Comparison of ENCODE assay signal across 18 cellular contexts in the genomic region with DNA sequence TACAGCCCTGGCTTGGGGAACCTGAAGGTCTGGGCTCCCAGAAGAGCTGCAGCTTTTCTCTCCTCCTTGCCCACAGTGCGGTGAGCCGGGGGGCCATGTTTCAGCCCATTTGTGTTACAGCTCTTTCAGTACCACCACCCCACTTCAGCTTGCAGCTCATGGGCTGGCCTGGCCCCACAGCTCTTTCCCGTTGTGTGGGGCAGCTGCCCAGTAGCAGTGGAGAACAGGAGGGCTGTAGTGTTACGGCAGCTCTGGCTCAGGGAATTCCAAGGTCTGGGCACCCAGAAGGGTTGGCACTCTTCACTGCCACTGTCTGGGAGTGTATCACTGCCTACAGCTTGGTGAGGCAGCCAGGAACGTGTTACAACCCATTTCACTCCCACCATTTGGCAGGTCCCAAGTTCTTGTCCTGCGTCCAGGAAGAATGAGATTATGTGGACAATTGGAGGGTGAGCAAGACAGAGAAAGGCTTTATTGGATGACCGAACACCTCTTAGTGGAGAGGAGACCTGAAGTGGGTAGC.
DNase-seq lines count a peak whose midpoint lies in the region; ATAC-seq and TF ChIP-seq lines count a peak whose summit lies in the region.
"Had no signal": no experiment of that assay in that cellular context is flagged by ENCODE, and none has a peak within 500 bp of the region (broad histone marks: within the 10 kb centered on the region; RNA-seq: fewer than 3 reads in every experiment).

No MANE protein-coding gene starts in this region.

- H3K9me3 ChIP-seq in BLaER1 (peaks cover 20% of the 10 kb centered on the region), left ventricle myocardium inferior (replicated peaks) (no peaks in the 10 kb centered on the region), psoas muscle (no peaks in the 10 kb centered on the region), tibial nerve (no peaks in the 10 kb centered on the region)
- H3K9me3 ChIP-seq: MG63 had no signal

- no peaks in the 10 kb centered on the region for H4K20me1 ChIP-seq in BLaER1

- H3K27ac Mint-ChIP-seq in WTC11, result no peak overlapping the region

- H3K36me3 ChIP-seq in BLaER1 (peaks cover 52% of the 10 kb centered on the region), left ventricle myocardium inferior (no peaks in the 10 kb centered on the region), psoas muscle (ENCODE audit: insufficient read depth in 1 of 2, low read depth in 1 of 2) (no peaks in the 10 kb centered on the region), tibial nerve (peaks cover 0 to 19% (median 0%) of the 10 kb centered on the region in 3 donors)
- H3K36me3 ChIP-seq: MG63 had no signal

- no peaks in the 10 kb centered on the region for H3K27me3 ChIP-seq in BLaER1
- no peaks in the 10 kb centered on the region for H3K27me3 ChIP-seq in left ventricle myocardium inferior (ENCODE audit: low read depth)
- no peaks in the 10 kb centered on the region for H3K27me3 ChIP-seq in psoas muscle (ENCODE audit: insufficient read depth in 3 of 3, low read length in 2 of 3)
- no peaks in the 10 kb centered on the region for H3K27me3 ChIP-seq in tibial nerve
- H3K27me3 ChIP-seq: MG63 had no signal

- no peak overlapping the region for H3K4me3 Mint-ChIP-seq in WTC11

- POLR2A ChIA-PET in WTC11 (lab: Charles Lee), result no interaction called here

- CTCF ChIA-PET in WTC11 (lab: Charles Lee), result interaction anchor here (1.7 kb wide), 1 partner anchor 86 kb away, joined by 9 read pairs; no protein-coding TSS in a partner anchor

- ATAC-seq in psoas muscle (peak in 3 of 4 donors; percentile 9 to 25 (median 15)), WTC11 (no peak)

- TF ChIP-seq CTCF in VCaP (conservative IDR thresholded peaks at IDR 0.05), result no peak
- no peak for TF ChIP-seq CTCF in left ventricle myocardium inferior (IDR thresholded peaks at IDR 0.05; ENCODE audit: borderline replicate concordance)
- no peak for TF ChIP-seq CTCF in psoas muscle (IDR thresholded peaks at IDR 0.05)
- no peak for TF ChIP-seq CTCF in tibial nerve (IDR thresholded peaks at IDR 0.05)
- TF ChIP-seq CTCF in WTC11 (IDR thresholded peaks at IDR 0.05), result no peak

- 55 to 72% (median 60%) methylated on average over 6 to 7 of the region's 7 CpGs for WGBS in psoas muscle, 3 donors
- 86 to 96% methylated on average over 4 to 7 of the region's 7 CpGs for whole genome bisulfite sequencing in tibial nerve, 2 donors

- no peaks in the 10 kb centered on the region for H3K27me3 Mint-ChIP-seq in WTC11 (ENCODE audit: low read depth)

- peak overlapping the region; percentile 66; the same call in 1 of the 2 replicates for H3K4me2 ChIP-seq in BLaER1

- no peak for TF ChIP-seq EP300 in tibial nerve (IDR thresholded peaks at IDR 0.05)

- peaks cover 3% of the 10 kb centered on the region for H3K36me3 Mint-ChIP-seq in WTC11

- no peaks in the 10 kb centered on the region for H3K9me3 Mint-ChIP-seq in WTC11

- H3K27ac ChIP-seq in BLaER1, result no peak overlapping the region
- peak overlapping the region; percentile 47; the same call in 1 of the 2 replicates for H3K27ac ChIP-seq in VCaP
- peak overlapping the region; percentile 90 for H3K27ac ChIP-seq in left ventricle myocardium inferior (replicated peaks)
- peak overlapping the region; percentile 90 for H3K27ac ChIP-seq in psoas muscle
- H3K27ac ChIP-seq in tibial nerve, result no peak overlapping the region

- no peak overlapping the region for H3K9ac ChIP-seq in BLaER1

- intact Hi-C loops in left ventricle myocardium inferior (cut with micrococcal nuclease), result no loop called here
- intact Hi-C loops in psoas muscle (cut with DNase I), result loop anchor here in 1 of 2 donors (5.0 kb wide), 1 partner anchor 46 kb away; no protein-coding TSS in a partner anchor

- H3K4me3 ChIP-seq in BLaER1 (no peak overlapping the region), left ventricle myocardium inferior (no peak overlapping the region), psoas muscle (no peak overlapping the region), tibial nerve (no peak overlapping the region)
- H3K4me3 ChIP-seq: MG63 had no signal

- DNase-seq in left ventricle myocardium inferior (no peak), psoas muscle (no peak), tibial nerve (ENCODE audit: low spot score in 2 of 2) (no peak), ecto neural progenitor cell (ENCODE audit: low spot score) (no peak), WTC11 (ENCODE audit: low spot score) (no peak), NCI-H774 (lab: John Stamatoyannopoulos, UW) (no peak)
- DNase-seq: Calu3, DMS53, H7, IMR-90, Karpas-422, MG63, NCI-H1092, NCI-H146, NCI-H2081 treated with DMSO at 0.1 percent for 48 hours, NCI-H510A had no signal

- H3K4me1 Mint-ChIP-seq in WTC11, result peaks cover 12% of the 10 kb centered on the region

- H3K4me1 ChIP-seq in BLaER1 (peaks cover 27% of the 10 kb centered on the region), left ventricle myocardium inferior (peaks cover 71% of the 10 kb centered on the region), psoas muscle (peaks cover 57% of the 10 kb centered on the region), tibial nerve (peaks cover 0 to 29% (median 0%) of the 10 kb centered on the region in 4 donors)

- no peak for TF ChIP-seq POLR2A in tibial nerve (IDR thresholded peaks at IDR 0.05)

TF ChIP-seq in WTC11, 78 proteins besides CTCF, POLR2A, EP300 and RAD21:
- TF ChIP-seq RELA (CRISPR knock-in tag; IDR thresholded peaks at IDR 0.05; ENCODE audit: borderline replicate concordance), result no peak
- TF ChIP-seq CBFB (CRISPR knock-in tag; IDR thresholded peaks at IDR 0.05; ENCODE audit: low read depth), result no peak
- no peak for TF ChIP-seq ZNF138 (CRISPR knock-in tag; conservative IDR thresholded peaks at IDR 0.05)
- TF ChIP-seq CREM (CRISPR knock-in tag; IDR thresholded peaks at IDR 0.05), result no peak
- no peak for TF ChIP-seq SMAD4 (CRISPR knock-in tag; IDR thresholded peaks at IDR 0.05)
- TF ChIP-seq, protein P1, sequence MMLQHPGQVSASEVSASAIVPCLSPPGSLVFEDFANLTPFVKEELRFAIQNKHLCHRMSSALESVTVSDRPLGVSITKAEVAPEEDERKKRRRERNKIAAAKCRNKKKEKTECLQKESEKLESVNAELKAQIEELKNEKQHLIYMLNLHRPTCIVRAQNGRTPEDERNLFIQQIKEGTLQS (CRISPR knock-in tag; conservative IDR thresholded peaks at IDR 0.05), result no peak
- TF ChIP-seq, protein P2, sequence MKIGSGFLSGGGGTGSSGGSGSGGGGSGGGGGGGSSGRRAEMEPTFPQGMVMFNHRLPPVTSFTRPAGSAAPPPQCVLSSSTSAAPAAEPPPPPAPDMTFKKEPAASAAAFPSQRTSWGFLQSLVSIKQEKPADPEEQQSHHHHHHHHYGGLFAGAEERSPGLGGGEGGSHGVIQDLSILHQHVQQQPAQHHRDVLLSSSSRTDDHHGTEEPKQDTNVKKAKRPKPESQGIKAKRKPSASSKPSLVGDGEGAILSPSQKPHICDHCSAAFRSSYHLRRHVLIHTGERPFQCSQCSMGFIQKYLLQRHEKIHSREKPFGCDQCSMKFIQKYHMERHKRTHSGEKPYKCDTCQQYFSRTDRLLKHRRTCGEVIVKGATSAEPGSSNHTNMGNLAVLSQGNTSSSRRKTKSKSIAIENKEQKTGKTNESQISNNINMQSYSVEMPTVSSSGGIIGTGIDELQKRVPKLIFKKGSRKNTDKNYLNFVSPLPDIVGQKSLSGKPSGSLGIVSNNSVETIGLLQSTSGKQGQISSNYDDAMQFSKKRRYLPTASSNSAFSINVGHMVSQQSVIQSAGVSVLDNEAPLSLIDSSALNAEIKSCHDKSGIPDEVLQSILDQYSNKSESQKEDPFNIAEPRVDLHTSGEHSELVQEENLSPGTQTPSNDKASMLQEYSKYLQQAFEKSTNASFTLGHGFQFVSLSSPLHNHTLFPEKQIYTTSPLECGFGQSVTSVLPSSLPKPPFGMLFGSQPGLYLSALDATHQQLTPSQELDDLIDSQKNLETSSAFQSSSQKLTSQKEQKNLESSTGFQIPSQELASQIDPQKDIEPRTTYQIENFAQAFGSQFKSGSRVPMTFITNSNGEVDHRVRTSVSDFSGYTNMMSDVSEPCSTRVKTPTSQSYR (CRISPR knock-in tag; IDR thresholded peaks at IDR 0.05), result no peak
- TF ChIP-seq GRHL2 (CRISPR knock-in tag; IDR thresholded peaks at IDR 0.05; ENCODE audit: insufficient replicate concordance, severe bottlenecking), result no peak
- no peak for TF ChIP-seq ZNF416 (CRISPR knock-in tag; IDR thresholded peaks at IDR 0.05)
- TF ChIP-seq NFYB (CRISPR knock-in tag; conservative IDR thresholded peaks at IDR 0.05; ENCODE audit: low read depth), result no peak
- TF ChIP-seq EMX1 (CRISPR knock-in tag; IDR thresholded peaks at IDR 0.05), result no peak
- no peak for TF ChIP-seq ZNF121 (CRISPR knock-in tag; IDR thresholded peaks at IDR 0.05)
- TF ChIP-seq ESRRA (CRISPR knock-in tag; IDR thresholded peaks at IDR 0.05; ENCODE audit: borderline replicate concordance), result no peak
- TF ChIP-seq, protein P3, sequence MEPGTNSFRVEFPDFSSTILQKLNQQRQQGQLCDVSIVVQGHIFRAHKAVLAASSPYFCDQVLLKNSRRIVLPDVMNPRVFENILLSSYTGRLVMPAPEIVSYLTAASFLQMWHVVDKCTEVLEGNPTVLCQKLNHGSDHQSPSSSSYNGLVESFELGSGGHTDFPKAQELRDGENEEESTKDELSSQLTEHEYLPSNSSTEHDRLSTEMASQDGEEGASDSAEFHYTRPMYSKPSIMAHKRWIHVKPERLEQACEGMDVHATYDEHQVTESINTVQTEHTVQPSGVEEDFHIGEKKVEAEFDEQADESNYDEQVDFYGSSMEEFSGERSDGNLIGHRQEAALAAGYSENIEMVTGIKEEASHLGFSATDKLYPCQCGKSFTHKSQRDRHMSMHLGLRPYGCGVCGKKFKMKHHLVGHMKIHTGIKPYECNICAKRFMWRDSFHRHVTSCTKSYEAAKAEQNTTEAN (CRISPR knock-in tag; IDR thresholded peaks at IDR 0.05), result no peak
TF ChIP-seq in WTC11: peak in this region for 0.

Comparison
In these comparisons a context has a peak if more than half of its experiments do, and no peak if none do; other contexts are left out.
1. H3K27ac ChIP-seq: peak in VCaP (single experiment), left ventricle myocardium inferior (single experiment) and psoas muscle (single experiment); none in BLaER1 (single experiment) and tibial nerve (0 of 4).